Comparison of ENCODE assay signal across 13 cellular contexts in genomic region chr15:51939216-51939615, GRCh38. TPM values are rescaled to one million over a fixed set of nuclear protein-coding genes. Genes with fewer than 3 reads are reported as not detected.
DNase-seq lines count a peak whose midpoint lies in the region; ATAC-seq and TF ChIP-seq lines count a peak whose summit lies in the region.
"Had no signal": no experiment of that assay in that cellular context is flagged by ENCODE, and none has a peak within 500 bp of the region (broad histone marks: within the 10 kb centered on the region; RNA-seq: fewer than 3 reads in every experiment).

No MANE protein-coding gene starts in this region.

- no peak overlapping the region for H3K9ac ChIP-seq in Karpas-422 (ENCODE audit: low read length)

- no peak overlapping the region for H2AFZ ChIP-seq in Karpas-422 (ENCODE audit: low read length)

- H3K9me3 Mint-ChIP-seq in CD4-positive, alpha-beta T cell = no peaks in the 10 kb centered on the region
- H3K9me3 Mint-ChIP-seq in brain = no peaks in the 10 kb centered on the region
- H3K9me3 Mint-ChIP-seq in memory B cell = no peaks in the 10 kb centered on the region
- H3K9me3 Mint-ChIP-seq in activated CD4-positive, alpha-beta T cell treated with anti-CD3 and anti-CD28 coated beads, Interleukin-2, amount 10 ng/mL, durations not matched to agents 7 days and 5 days = no peaks in the 10 kb centered on the region

- intact Hi-C loops in CD4-positive, alpha-beta T cell (cut with DNase I, micrococcal nuclease) = no loop called here
- intact Hi-C loops in adrenal gland (cut with DNase I) = no loop called here

- POLR2A ChIA-PET in CD4-positive, alpha-beta T cell (lab: Charles Lee) = no interaction called here
- POLR2A ChIA-PET in activated CD4-positive, alpha-beta T cell treated with anti-CD3 and anti-CD28 coated beads, Interleukin-2, amount 10 ng/mL, durations not matched to agents 7 days and 5 days (lab: Charles Lee) = no interaction called here

- no peak for ATAC-seq in CD4-positive, alpha-beta T cell (ENCODE audit: poor library complexity)
- no peak for ATAC-seq in memory B cell (ENCODE audit: low read depth)
- no peak for ATAC-seq in HG03521 (IDR thresholded peaks at IDR 0.05; ENCODE audit: unreplicated experiment)
- ATAC-seq: K562 had no signal

- no peaks in the 10 kb centered on the region for H3K27me3 Mint-ChIP-seq in CD4-positive, alpha-beta T cell
- H3K27me3 Mint-ChIP-seq in brain (no peaks in the 10 kb centered on the region), memory B cell (no peaks in the 10 kb centered on the region)
- no peaks in the 10 kb centered on the region for H3K27me3 Mint-ChIP-seq in activated CD4-positive, alpha-beta T cell treated with anti-CD3 and anti-CD28 coated beads, Interleukin-2, amount 10 ng/mL, durations not matched to agents 7 days and 5 days

- TF ChIP-seq POLR2A in adrenal gland (IDR thresholded peaks at IDR 0.05) = no peak

- no peak overlapping the region for H3K4me3 Mint-ChIP-seq in CD4-positive, alpha-beta T cell
- H3K4me3 Mint-ChIP-seq in brain = peak overlapping the region in 1 of 5 experiments; percentile 30
- H3K4me3 Mint-ChIP-seq in memory B cell = no peak overlapping the region
- H3K4me3 Mint-ChIP-seq in activated CD4-positive, alpha-beta T cell treated with anti-CD3 and anti-CD28 coated beads, Interleukin-2, amount 10 ng/mL, durations not matched to agents 7 days and 5 days = no peak overlapping the region

- peak overlapping the region; percentile 53 for H3K27ac Mint-ChIP-seq in CD4-positive, alpha-beta T cell
- H3K27ac Mint-ChIP-seq in brain (peak overlapping the region in 3 of 5 experiments; percentile 46 to 93 (median 90)), memory B cell (peak overlapping the region; percentile 53)
- H3K27ac Mint-ChIP-seq in activated CD4-positive, alpha-beta T cell treated with anti-CD3 and anti-CD28 coated beads, Interleukin-2, amount 10 ng/mL, durations not matched to agents 7 days and 5 days = no peak overlapping the region

- peaks cover 15% of the 10 kb centered on the region for H3K36me3 ChIP-seq in Karpas-422 (ENCODE audit: insufficient read depth, low read length)
- H3K36me3 ChIP-seq in adrenal gland (replicated peaks in 1 of 2) = no peaks in the 10 kb centered on the region

- H3K36me3 Mint-ChIP-seq in CD4-positive, alpha-beta T cell (ENCODE audit: low read depth) = peaks cover 73% of the 10 kb centered on the region
- H3K36me3 Mint-ChIP-seq in brain (peaks cover 56% of the 10 kb centered on the region), memory B cell (peaks cover 24% of the 10 kb centered on the region)
- peaks cover 44% of the 10 kb centered on the region for H3K36me3 Mint-ChIP-seq in activated CD4-positive, alpha-beta T cell treated with anti-CD3 and anti-CD28 coated beads, Interleukin-2, amount 10 ng/mL, durations not matched to agents 7 days and 5 days (ENCODE audit: low read depth)

- CTCF ChIA-PET in CD4-positive, alpha-beta T cell (lab: Charles Lee) = no interaction called here
- CTCF ChIA-PET in activated CD4-positive, alpha-beta T cell treated with anti-CD3 and anti-CD28 coated beads, Interleukin-2, amount 10 ng/mL, durations not matched to agents 7 days and 5 days (lab: Charles Lee) = interaction anchor here (1.2 kb wide), 1 partner anchor 260 kb away, joined by 4 read pairs; no protein-coding TSS in a partner anchor

- no peaks in the 10 kb centered on the region for H4K20me1 ChIP-seq in Karpas-422 (ENCODE audit: insufficient read depth, low read depth, low read length)

- peaks cover 56% of the 10 kb centered on the region for H3K4me1 ChIP-seq in Karpas-422 (ENCODE audit: low read length)
- no peaks in the 10 kb centered on the region for H3K4me1 ChIP-seq in adrenal gland (replicated peaks in 1 of 2)
- H3K4me1 ChIP-seq: A549 had no signal

- no peak for TF ChIP-seq CTCF in CD4-positive, alpha-beta T cell (IDR thresholded peaks at IDR 0.05)
- TF ChIP-seq CTCF in brain (conservative IDR thresholded peaks at IDR 0.05) (no peak), adrenal gland (IDR thresholded peaks at IDR 0.05) (no peak)

- H3K4me2 ChIP-seq in Karpas-422 (ENCODE audit: low read depth, low read length, poor library complexity, severe bottlenecking) = no peak overlapping the region
- H3K4me2 ChIP-seq: A549 had no signal

- no peaks in the 10 kb centered on the region for H3K9me3 ChIP-seq in CD4-positive, alpha-beta T cell (ENCODE audit: control insufficient read depth, low read length)
- H3K9me3 ChIP-seq in Karpas-422 (ENCODE audit: low read length) = no peaks in the 10 kb centered on the region
- no peaks in the 10 kb centered on the region for H3K9me3 ChIP-seq in adrenal gland (replicated peaks in 1 of 3)
- H3K9me3 ChIP-seq: A549 had no signal

- no peak overlapping the region for H3K27ac ChIP-seq in CD4-positive, alpha-beta T cell (ENCODE audit: low read depth, low read length)
- H3K27ac ChIP-seq in Karpas-422 (ENCODE audit: low read length) (peak overlapping the region; percentile 45; the same call in 1 of the 2 replicates), adrenal gland (no peak overlapping the region)
- H3K27ac ChIP-seq: A549 had no signal

- no peaks in the 10 kb centered on the region for H3K9me2 ChIP-seq in Karpas-422 (replicated peaks; ENCODE audit: insufficient read depth, low read length)

- H3K4me1 Mint-ChIP-seq in CD4-positive, alpha-beta T cell (ENCODE audit: low read depth) = peaks cover 12% of the 10 kb centered on the region
- H3K4me1 Mint-ChIP-seq in brain (no peaks in the 10 kb centered on the region), memory B cell (peaks cover 17% of the 10 kb centered on the region)
- H3K4me1 Mint-ChIP-seq in activated CD4-positive, alpha-beta T cell treated with anti-CD3 and anti-CD28 coated beads, Interleukin-2, amount 10 ng/mL, durations not matched to agents 7 days and 5 days = peaks cover 8% of the 10 kb centered on the region

- H3K79me2 ChIP-seq in Karpas-422 (ENCODE audit: low read length) = peaks cover 27% of the 10 kb centered on the region

- H3K27me3 ChIP-seq in CD4-positive, alpha-beta T cell (ENCODE audit: control insufficient read depth, insufficient read depth, low read length) = no peaks in the 10 kb centered on the region
- H3K27me3 ChIP-seq in Karpas-422 (ENCODE audit: low read length) (no peaks in the 10 kb centered on the region), adrenal gland (no peaks in the 10 kb centered on the region)

- DNase-seq in CD4-positive, alpha-beta T cell = no peak
- DNase-seq in Karpas-422 (no peak), memory B cell (ENCODE audit: low spot score in 2 of 2) (no peak), adrenal gland (no peak)
- DNase-seq in activated CD4-positive, alpha-beta T cell treated with anti-CD3 and anti-CD28 coated beads, Interleukin-2, amount 10 ng/mL, durations not matched to agents 7 days and 5 days = no peak
- DNase-seq: HCEC 1CT, NCI-H1092, NCI-H2081 treated with DMSO at 0.1 percent for 48 hours, NCI-H524 had no signal

- H3K4me3 ChIP-seq in Karpas-422 (ENCODE audit: low read length) (no peak overlapping the region), adrenal gland (no peak overlapping the region)
- H3K4me3 ChIP-seq: A549, K562 had no signal

RNA-seq across cellular contexts. Expression of gene LEO1, which starts 32.4 kb away (rescaled TPM):
- 1 to 10 TPM; 6.2 to 6.7 TPM for total RNA-seq in CD4-positive, alpha-beta T cell
- total RNA-seq in Karpas-422 (2014; rRNA removed; shearing (Covaris generic); ENCODE audit: low replicate concordance) = 16.9 and 32.3 TPM in 2 replicates
- polyA plus RNA-seq in brain (ENCODE audit: insufficient read depth, low read depth, low replicate concordance) = 8.7 TPM
- 10 to 100 TPM; 32.0 to 34.4 TPM for total RNA-seq in activated CD4-positive, alpha-beta T cell treated with anti-CD3 and anti-CD28 coated beads, Interleukin-2, amount 10 ng/mL, durations not matched to agents 7 days and 5 days
- total RNA-seq in adrenal gland = 10 to 100 TPM; 10.6 to 22.0 (median 15.0) TPM
- polyA plus RNA-seq in adrenal gland = 10 to 100 TPM in 1 of 3 donors, 1 to 10 TPM in 2; 6.6 to 44.6 (median 9.5) TPM
